Comparison of ENCODE assay signal across 8 cellular contexts in genomic region chr11:62725686-62726085, GRCh38. TPM values are rescaled to one million over a fixed set of nuclear protein-coding genes. Genes with fewer than 3 reads are reported as not detected.
DNase-seq lines count a peak whose midpoint lies in the region; ATAC-seq and TF ChIP-seq lines count a peak whose summit lies in the region.

No MANE protein-coding gene starts in this region.

- no peaks in the 10 kb centered on the region for H3K9me3 Mint-ChIP-seq in stimulated activated naive CD8-positive, alpha-beta T cell treated with anti-CD3 and anti-CD28 coated beads, Interleukin-15, Interleukin-2, amounts not matched to agents 100 ng/mL and 50 ng/mL, for 24 hours

- H3K4me1 Mint-ChIP-seq in stimulated activated naive CD8-positive, alpha-beta T cell treated with anti-CD3 and anti-CD28 coated beads, Interleukin-15, Interleukin-2, amounts not matched to agents 100 ng/mL and 50 ng/mL, for 24 hours (ENCODE audit: low read depth) = peaks cover 61% of the 10 kb centered on the region

- no peak for DNase-seq in stimulated activated naive CD8-positive, alpha-beta T cell treated with anti-CD3 and anti-CD28 coated beads, Interleukin-15, Interleukin-2, amounts not matched to agents 100 U/mL and 50 U/mL, for 24 hours
- DNase-seq in brain microvascular endothelial cell = no peak
- DNase-seq in COLO668 (lab: John Stamatoyannopoulos, UW; ENCODE audit: unreplicated experiment) = no peak
- no peak for DNase-seq in NCI-H526 treated with DMSO at 0.1 percent for 48 hours (lab: John Stamatoyannopoulos, UW)
- no peak for DNase-seq in NCI-H748 treated with DMSO at 0.1 percent for 48 hours (lab: John Stamatoyannopoulos, UW)

- peak overlapping the region; percentile 99 for H3K27ac Mint-ChIP-seq in stimulated activated naive CD8-positive, alpha-beta T cell treated with anti-CD3 and anti-CD28 coated beads, Interleukin-15, Interleukin-2, amounts not matched to agents 100 ng/mL and 50 ng/mL, for 24 hours

- no peaks in the 10 kb centered on the region for H3K27me3 ChIP-seq in brain microvascular endothelial cell (replicated peaks)

- peak overlapping the region; percentile 95 for H3K4me3 Mint-ChIP-seq in stimulated activated naive CD8-positive, alpha-beta T cell treated with anti-CD3 and anti-CD28 coated beads, Interleukin-15, Interleukin-2, amounts not matched to agents 100 ng/mL and 50 ng/mL, for 24 hours

- WGBS in mesodermal cell (ENCODE audit: insufficient coverage in 2 of 2), 2 experiments = 0 to 1% methylated on average over 7 of the region's 8 CpGs

- H3K36me3 ChIP-seq in brain microvascular endothelial cell (replicated peaks) = peaks cover 33% of the 10 kb centered on the region
- H3K36me3 ChIP-seq in mesodermal cell (ENCODE audit: control insufficient read depth, insufficient read depth, low read length) = peaks cover 54% of the 10 kb centered on the region

- no peak for TF ChIP-seq CTCF in brain microvascular endothelial cell (IDR thresholded peaks at IDR 0.05; ENCODE audit: low read depth, low read length, missing control alignments)

- H3K4me1 ChIP-seq in mesodermal cell (ENCODE audit: control insufficient read depth, insufficient read depth, low read length, poor library complexity, severe bottlenecking) = peaks cover 9% of the 10 kb centered on the region

- peaks cover 59% of the 10 kb centered on the region for H3K36me3 Mint-ChIP-seq in stimulated activated naive CD8-positive, alpha-beta T cell treated with anti-CD3 and anti-CD28 coated beads, Interleukin-15, Interleukin-2, amounts not matched to agents 100 ng/mL and 50 ng/mL, for 24 hours (ENCODE audit: low read depth)

- in situ Hi-C loops in brain microvascular endothelial cell (cut with HindIII; ENCODE audit: low pct_ligation_motif_present, low sequenced_read_pairs) = no loop called here

- H3K27ac ChIP-seq in brain microvascular endothelial cell (peak overlapping the region; percentile 95), mesodermal cell (ENCODE audit: low read depth, low read length, severe bottlenecking) (peak overlapping the region; percentile 98)

- H3K4me3 ChIP-seq in brain microvascular endothelial cell (ENCODE audit: low read depth, low read length) (peak overlapping the region; percentile 93), mesodermal cell (ENCODE audit: extremely low read depth, insufficient read depth, low read length, poor library complexity, severe bottlenecking) (peak overlapping the region; percentile 98)

- no peaks in the 10 kb centered on the region for H3K9me3 ChIP-seq in mesodermal cell (ENCODE audit: control insufficient read depth, low read length)

- no peaks in the 10 kb centered on the region for H3K27me3 Mint-ChIP-seq in stimulated activated naive CD8-positive, alpha-beta T cell treated with anti-CD3 and anti-CD28 coated beads, Interleukin-15, Interleukin-2, amounts not matched to agents 100 ng/mL and 50 ng/mL, for 24 hours

- ATAC-seq in stimulated activated naive CD8-positive, alpha-beta T cell treated with anti-CD3 and anti-CD28 coated beads, Interleukin-15, Interleukin-2, amounts not matched to agents 100 U/mL and 50 U/mL, for 24 hours = no peak
- no peak for ATAC-seq in HG03045 (IDR thresholded peaks at IDR 0.05; ENCODE audit: unreplicated experiment)

RNA-seq across cellular contexts. Expression of gene HNRNPUL2, which starts 1.6 kb away (rescaled TPM):
- polyA plus RNA-seq in mesodermal cell (2013, experiment 1 of 2) = 42.2 TPM
- 37.4 TPM for polyA plus RNA-seq in mesodermal cell (2013, experiment 2 of 2)

RNA-seq across cellular contexts. Expression of gene TTC9C, which starts 2.6 kb away (rescaled TPM):
- 62.2 TPM for polyA plus RNA-seq in mesodermal cell (2013, experiment 1 of 2)
- 59.3 TPM for polyA plus RNA-seq in mesodermal cell (2013, experiment 2 of 2)

RNA-seq across cellular contexts. Expression of gene GNG3, which starts 18.2 kb away (rescaled TPM):
- 4.0 TPM for polyA plus RNA-seq in mesodermal cell (2013, experiment 1 of 2)
- polyA plus RNA-seq in mesodermal cell (2013, experiment 2 of 2) = 1.5 TPM

RNA-seq across cellular contexts. Expression of gene BSCL2, which starts 18.5 kb away (rescaled TPM):
- polyA plus RNA-seq in mesodermal cell (2013, experiment 1 of 2) = 103 TPM
- 81.6 TPM for polyA plus RNA-seq in mesodermal cell (2013, experiment 2 of 2)

RNA-seq across cellular contexts. Expression of gene ZBTB3, which starts 28.3 kb away (rescaled TPM):
- 5.1 TPM for polyA plus RNA-seq in mesodermal cell (2013, experiment 1 of 2)
- polyA plus RNA-seq in mesodermal cell (2013, experiment 2 of 2) = 5.3 TPM
